ENCODE assay signal across 7 cellular contexts in genomic region chr1:50898773-50899172, GRCh38.
"Had no signal": no experiment of that assay in that cellular context is flagged by ENCODE, and none has a peak within 500 bp of the region (broad histone marks: within the 10 kb centered on the region; RNA-seq: fewer than 3 reads in every experiment).

No MANE protein-coding gene starts in this region.

- H2AFZ ChIP-seq: GM23248 had no signal

- ATAC-seq: HCT116 had no signal

- H3K27ac ChIP-seq: GM23248 had no signal

- H3K9ac ChIP-seq: GM23248 had no signal

- H3K4me3 ChIP-seq: GM23248, HAP-1 had no signal

- H3K9me3 ChIP-seq: HAP-1 had no signal

- H3K36me3 ChIP-seq: HAP-1 had no signal

- DNase-seq: GM23248, GOT3, H7, IMR-90, KBM-7 had no signal
